In the genomic region with DNA sequence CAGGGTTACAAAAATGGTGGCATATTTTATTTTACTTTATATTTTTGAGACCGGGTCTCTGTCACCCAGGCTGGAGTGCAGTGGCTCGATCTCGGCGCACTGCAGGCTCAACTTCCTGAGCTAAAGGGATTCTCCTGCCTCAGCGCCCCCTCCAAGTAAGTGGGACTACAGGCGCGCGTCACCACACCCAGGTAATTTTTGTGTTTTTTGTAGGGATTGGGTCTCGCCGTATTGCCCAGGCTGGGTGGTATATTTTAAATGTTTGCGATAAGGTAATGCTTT, we compare ENCODE assay signal across 8 cellular contexts. TPM values are rescaled to one million over a fixed set of nuclear protein-coding genes. Genes with fewer than 3 reads are reported as not detected.
DNase-seq lines count a peak whose midpoint lies in the region; ATAC-seq and TF ChIP-seq lines count a peak whose summit lies in the region.

No MANE protein-coding gene starts in this region.

- dilution Hi-C loops in mammary epithelial cell (cut with HindIII; ENCODE audit: low sequenced_read_pairs), result loop anchor here (5.0 kb wide), 1 partner anchor 86 kb away; no protein-coding TSS in a partner anchor

- DNase-seq in AG10803 (ENCODE audit: low read depth) (no peak), mammary epithelial cell (no peak), ovary (no peak), superior temporal gyrus (ENCODE audit: extremely low spot score) (no peak), KG1 (lab: John Stamatoyannopoulos, UW) (no peak)

- H3K4me3 ChIP-seq in AG10803 (ENCODE audit: low read length), result peak overlapping the region; percentile 43; the same call in 1 of the 2 replicates
- no peak overlapping the region for H3K4me3 ChIP-seq in KMS-11 (IDR thresholded peaks at IDR 0.05; ENCODE audit: insufficient read depth, low read depth, low read length)
- H3K4me3 ChIP-seq in mammary epithelial cell (replicated peaks in 1 of 3; ENCODE audit: insufficient read depth in 1 of 3, low read depth in 2 of 3, low read length in 3 of 3), result peak overlapping the region in 2 of 3 experiments; percentile 7 to 10
- no peak overlapping the region for H3K4me3 ChIP-seq in ovary

- H3K36me3 ChIP-seq in KMS-11 (ENCODE audit: insufficient read depth) (no peaks in the 10 kb centered on the region), mammary epithelial cell (ENCODE audit: insufficient read depth, low read length) (peaks cover 16% of the 10 kb centered on the region), ovary (no peaks in the 10 kb centered on the region)

- peak overlapping the region; percentile 93 for H3K4me2 ChIP-seq in KMS-11
- H3K4me2 ChIP-seq in mammary epithelial cell (ENCODE audit: insufficient read depth, low read depth, low read length), result peak overlapping the region; percentile 80

- TSS peak; percentile 83 for BruUV-seq in mammary epithelial cell (replicated peaks; lab: Mats Ljungman, UMichigan)

- H3K27me3 Mint-ChIP-seq in nephron (ENCODE audit: low read depth), result peaks cover 91% of the 10 kb centered on the region

- H3K27me3 ChIP-seq in KMS-11 (ENCODE audit: insufficient read depth, low read depth) (no peaks in the 10 kb centered on the region), mammary epithelial cell (ENCODE audit: insufficient read depth, low read length) (no peaks in the 10 kb centered on the region), ovary (peaks cover 4% of the 10 kb centered on the region)

- H3K27ac ChIP-seq in KMS-11, result peak overlapping the region; percentile 81; the same call in 1 of the 2 replicates
- peak overlapping the region; percentile 86 for H3K27ac ChIP-seq in mammary epithelial cell (ENCODE audit: insufficient read depth, low read depth, low read length)
- no peak overlapping the region for H3K27ac ChIP-seq in ovary

- WGBS in mammary epithelial cell (ENCODE audit: low coverage, missing lambda C conversion rate), result 90% methylated on average over 6 of the region's 11 CpGs
- WGBS in ovary, 3 donors, result 62 to 66% (median 64%) methylated on average over 11 of the region's 11 CpGs

- CTCF ChIA-PET in mammary epithelial cell (lab: Charles Lee; ENCODE audit: low non-redundant PET), result interaction anchor here (1.0 kb wide), 1 partner anchor 10 kb away, joined by 3 read pairs; a partner anchor contains a TSS

- H4K20me1 ChIP-seq in KMS-11 (ENCODE audit: insufficient read depth) (no peaks in the 10 kb centered on the region), mammary epithelial cell (ENCODE audit: insufficient read depth, low read length) (peaks cover 5% of the 10 kb centered on the region)

- no peak for ATAC-seq in HG02884 (IDR thresholded peaks at IDR 0.05; ENCODE audit: unreplicated experiment)

- peak overlapping the region; percentile 61; the same call in 1 of the 2 replicates for H2AFZ ChIP-seq in KMS-11 (ENCODE audit: low read depth)
- H2AFZ ChIP-seq in mammary epithelial cell (ENCODE audit: low read depth, low read length), result no peak overlapping the region

- H3K27ac Mint-ChIP-seq in nephron, result no peak overlapping the region

- in situ Hi-C loops in mammary epithelial cell (cut with MboI; ENCODE audit: low sequenced_read_pairs in 2 of 2), result no loop called here

- intact Hi-C loops in mammary epithelial cell (cut with micrococcal nuclease), result loop anchor here (1.0 kb wide), 3 partner anchors 10 to 60 kb away; a partner anchor contains a TSS
- intact Hi-C loops in ovary (cut with DNase I), result no loop called here

- H3K9me3 Mint-ChIP-seq in nephron, result no peaks in the 10 kb centered on the region

- H3K9me3 ChIP-seq in mammary epithelial cell (replicated peaks; ENCODE audit: insufficient read depth, low read length), result no peaks in the 10 kb centered on the region
- H3K9me3 ChIP-seq in ovary, result no peaks in the 10 kb centered on the region

- no peaks in the 10 kb centered on the region for H3K79me2 ChIP-seq in KMS-11 (ENCODE audit: insufficient read depth, low read depth)
- peaks cover 61% of the 10 kb centered on the region for H3K79me2 ChIP-seq in mammary epithelial cell (ENCODE audit: insufficient read depth, low read length)

- H3K9ac ChIP-seq in KMS-11 (no peak overlapping the region), mammary epithelial cell (ENCODE audit: insufficient read depth, low read length) (peak overlapping the region; percentile 62)

- peak overlapping the region; percentile 71 to 75 (median 74) for H3K4me3 Mint-ChIP-seq in nephron

- H3K4me1 Mint-ChIP-seq in nephron, result peaks cover 8% of the 10 kb centered on the region

- TF ChIP-seq CTCF in AG10803 (conservative IDR thresholded peaks at IDR 0.05; ENCODE audit: low read length) (no peak), KMS-11 (conservative IDR thresholded peaks at IDR 0.05; ENCODE audit: low read depth, low read length) (no peak), mammary epithelial cell (conservative IDR thresholded peaks at IDR 0.05 in 1 of 2, IDR thresholded peaks at IDR 0.05 in 1 of 2; ENCODE audit: extremely low read depth in 1 of 2, insufficient read depth in 1 of 2, low read depth in 1 of 2, low read length in 2 of 2) (no peak), nephron (IDR thresholded peaks at IDR 0.05; ENCODE audit: unreplicated experiment in 3 of 3) (no peak), ovary (IDR thresholded peaks at IDR 0.05) (no peak)

- no peak for TF ChIP-seq POLR2A in ovary (IDR thresholded peaks at IDR 0.05)

- no peak for TF ChIP-seq EP300 in ovary (IDR thresholded peaks at IDR 0.05)

- H3K36me3 Mint-ChIP-seq in nephron (ENCODE audit: low read depth), result no peaks in the 10 kb centered on the region

- H3K4me1 ChIP-seq in KMS-11 (ENCODE audit: low read depth, poor library complexity, severe bottlenecking) (peaks cover 40% of the 10 kb centered on the region), mammary epithelial cell (ENCODE audit: insufficient read depth, low read length) (peaks cover 53% of the 10 kb centered on the region), ovary (ENCODE audit: insufficient read depth) (peaks cover 2% of the 10 kb centered on the region)

RNA-seq across cellular contexts. Expression of a gene that starts 0.7 kb away (rescaled TPM):
- total RNA-seq in mammary epithelial cell, result 100 to 1,000 TPM in 1 of 2 donors, 10 to 100 TPM in 1; 12.5 to 275 TPM
- 31.6 TPM for polyA plus RNA-seq in mammary epithelial cell
- 236 TPM for polyA minus RNA-seq in mammary epithelial cell
- 1 to 10 TPM in 4 of 7 donors, under 1 TPM in 3; 0.61 to 9.4 (median 1.1) TPM for total RNA-seq in ovary
- 1 to 10 TPM in 1 of 2 donors, under 1 TPM in 1; 0.94 to 1.0 TPM for polyA plus RNA-seq in ovary

RNA-seq across cellular contexts. Expression of a gene that starts 10.4 kb away (rescaled TPM):
- 10 to 100 TPM in 1 of 2 donors, 1 to 10 TPM in 1; 7.5 to 21.8 TPM for total RNA-seq in mammary epithelial cell
- polyA plus RNA-seq in mammary epithelial cell, result 12.0 TPM
- 1.3 TPM for polyA minus RNA-seq in mammary epithelial cell
- total RNA-seq in ovary, result 10 to 100 TPM; 31.5 to 85.0 (median 58.1) TPM
- 10 to 100 TPM in 1 of 2 donors, not detected in 1; 41.5 TPM for polyA plus RNA-seq in ovary

RNA-seq across cellular contexts. Expression of a gene that starts 12.6 kb away (rescaled TPM):
- total RNA-seq in mammary epithelial cell, result 100 to 1,000 TPM in 1 of 2 donors, 10 to 100 TPM in 1; 84.1 to 125 TPM
- polyA plus RNA-seq in mammary epithelial cell, result 78.7 TPM
- polyA minus RNA-seq in mammary epithelial cell, result 123 TPM
- total RNA-seq in ovary, result 10 to 100 TPM; 32.5 to 71.7 (median 44.2) TPM
- 10 to 100 TPM; 40.1 to 74.2 TPM for polyA plus RNA-seq in ovary

RNA-seq across cellular contexts. Expression of a gene that starts 18.0 kb away (rescaled TPM):
- 10 to 100 TPM in 1 of 2 donors, 1 to 10 TPM in 1; 9.8 to 53.4 TPM for total RNA-seq in mammary epithelial cell
- 33.9 TPM for polyA plus RNA-seq in mammary epithelial cell
- polyA minus RNA-seq in mammary epithelial cell, result 34.5 TPM
- 10 to 100 TPM; 13.7 to 70.5 (median 38.4) TPM for total RNA-seq in ovary
- polyA plus RNA-seq in ovary, result 10 to 100 TPM; 20.5 to 57.8 TPM

RNA-seq across cellular contexts. Expression of a gene that starts 18.4 kb away (rescaled TPM):
- total RNA-seq in mammary epithelial cell (100 to 1,000 TPM; 121 to 396 TPM), ovary (10 to 100 TPM; 40.2 to 84.4 (median 78.3) TPM)
- polyA plus RNA-seq in mammary epithelial cell (262 TPM), ovary (10 to 100 TPM; 22.2 to 86.7 TPM)
- 99.5 TPM for polyA minus RNA-seq in mammary epithelial cell

Comparison
In these comparisons a context has a peak if more than half of its experiments do, and no peak if none do; other contexts are left out.
1. H3K4me3 ChIP-seq: peak in AG10803 (single experiment) and mammary epithelial cell (2 of 3); none in KMS-11 (single experiment) and ovary (single experiment).
2. H3K27ac ChIP-seq: peak in KMS-11 (single experiment) and mammary epithelial cell (single experiment); none in ovary (0 of 2).